ENCODE assay signal across 8 cellular contexts in the genomic region with DNA sequence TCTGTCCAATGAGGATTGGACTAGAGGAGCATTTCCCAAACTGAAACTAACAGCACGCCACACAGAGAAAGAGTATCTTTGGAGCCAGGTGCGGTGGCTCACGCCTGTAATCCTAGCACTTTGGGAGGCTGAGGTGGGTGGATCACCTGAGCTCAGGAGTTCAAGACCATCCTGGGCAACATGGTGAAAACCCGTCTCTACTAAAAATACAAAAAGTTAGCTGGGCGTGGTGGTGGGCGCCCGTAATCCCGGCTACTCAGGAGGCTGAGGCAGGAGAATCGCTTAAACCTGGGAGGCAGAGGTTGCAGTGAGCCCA. TPM values are rescaled to one million over a fixed set of nuclear protein-coding genes. Genes with fewer than 3 reads are reported as not detected.
A peak's percentile ranks its signal among the peaks of the same experiment; 100 is the strongest.
DNase-seq lines count a peak whose midpoint lies in the region; ATAC-seq, FAIRE-seq and TF ChIP-seq lines count a peak whose summit lies in the region.
"Not testable (repeated sequence)": the region's sequence is repeated elsewhere in the genome, so short reads cannot be mapped to it uniquely, and the experiment has no call there.

No MANE protein-coding gene starts in this region.

- not testable (repeated sequence) for TF ChIP-seq CTCF in Calu3 (IDR thresholded peaks at IDR 0.05; ENCODE audit: unreplicated experiment); RWPE1 (conservative IDR thresholded peaks at IDR 0.05; ENCODE audit: low read depth); breast epithelium (IDR thresholded peaks at IDR 0.05); keratinocyte (optimal IDR thresholded peaks at IDR 0.05 in 1 of 3, IDR thresholded peaks at IDR 0.05 in 1 of 3, conservative IDR thresholded peaks at IDR 0.05 in 1 of 3; ENCODE audit: extremely low read depth in 1 of 3, insufficient read depth in 2 of 3, low read length in 3 of 3); gastrocnemius medialis (IDR thresholded peaks at IDR 0.05 in 4 of 5, conservative IDR thresholded peaks at IDR 0.05 in 1 of 5); type B pancreatic cell (conservative IDR thresholded peaks at IDR 0.05)

- peak overlapping the region; percentile 83 for H3K27ac Mint-ChIP-seq in Calu3 (ENCODE audit: unreplicated experiment)
- peak overlapping the region; percentile 66 for H3K27ac Mint-ChIP-seq in type B pancreatic cell

- in situ Hi-C loops in gastrocnemius medialis (cut with MboI; ENCODE audit: low sequenced_read_pairs in 4 of 4) = not testable (repeated sequence)

- not testable (repeated sequence) for H3K27me3 Mint-ChIP-seq in Calu3 (ENCODE audit: unreplicated experiment); type B pancreatic cell

- H3K4me1 ChIP-seq in breast epithelium, gastrocnemius medialis: not testable (repeated sequence)
- H3K4me1 ChIP-seq in keratinocyte (ENCODE audit: control insufficient read depth, extremely low read depth, insufficient read depth, low read length) = peaks cover 27% of the 10 kb centered on the region
- peaks cover 17% of the 10 kb centered on the region for H3K4me1 ChIP-seq in mucosa of stomach (ENCODE audit: control insufficient read depth, insufficient read depth, low read length)

- H3K4me3 Mint-ChIP-seq in Calu3 (ENCODE audit: low read depth, unreplicated experiment) (peak overlapping the region; percentile 66), type B pancreatic cell (peak overlapping the region; percentile 69)

- not testable (repeated sequence) for ATAC-seq in gastrocnemius medialis

- TF ChIP-seq POLR2A in breast epithelium (IDR thresholded peaks at IDR 0.05); gastrocnemius medialis (IDR thresholded peaks at IDR 0.05): not testable (repeated sequence)

- H3K9me3 ChIP-seq in breast epithelium; keratinocyte (ENCODE audit: control insufficient read depth, low read depth, low read length); mucosa of stomach (ENCODE audit: control insufficient read depth, low read length); gastrocnemius medialis: not testable (repeated sequence)

- H4K20me1 ChIP-seq in keratinocyte (ENCODE audit: control insufficient read depth, extremely low read depth, insufficient read depth, low read length) = not testable (repeated sequence)

- not testable (repeated sequence) for H3K9ac ChIP-seq in keratinocyte (ENCODE audit: control insufficient read depth, extremely low read depth, insufficient read depth, low read length)
- peak overlapping the region; percentile 50 for H3K9ac ChIP-seq in mucosa of stomach (ENCODE audit: low read length)

- H3K9me1 ChIP-seq in keratinocyte (ENCODE audit: control insufficient read depth, extremely low read depth, insufficient read depth, low read length) = not testable (repeated sequence)

- not testable (repeated sequence) for H3K9me3 Mint-ChIP-seq in Calu3 (ENCODE audit: low read depth, unreplicated experiment); type B pancreatic cell

- not testable (repeated sequence) for H3K27me3 ChIP-seq in breast epithelium; keratinocyte (ENCODE audit: control insufficient read depth, extremely low read depth, insufficient read depth, low read length); mucosa of stomach (ENCODE audit: control insufficient read depth, insufficient read depth, low read length); gastrocnemius medialis

- intact Hi-C loops in Calu3 (cut with micrococcal nuclease; ENCODE audit: unreplicated experiment); breast epithelium (cut with DNase I; ENCODE audit: low total_unique reads); gastrocnemius medialis (cut with DNase I; ENCODE audit: low total_unique reads): not testable (repeated sequence)

- not testable (repeated sequence) for FAIRE-seq in keratinocyte (lab: Jason Lieb, UNC)

- BruUV-seq in Calu3 (replicated peaks; lab: Mats Ljungman, UMichigan) = not testable (repeated sequence)

- H3K79me2 ChIP-seq in keratinocyte (ENCODE audit: control insufficient read depth, insufficient read depth, low read length) = not testable (repeated sequence)

- peak overlapping the region in 2 of 3 donors; percentile 43 to 54 for H3K4me3 ChIP-seq in breast epithelium
- not testable (repeated sequence) for H3K4me3 ChIP-seq in keratinocyte (ENCODE audit: control insufficient read depth in 2 of 3, extremely low read depth in 1 of 3, insufficient read depth in 2 of 3, low read depth in 1 of 3, low read length in 3 of 3); gastrocnemius medialis
- peak overlapping the region; percentile 76 for H3K4me3 ChIP-seq in mucosa of stomach (ENCODE audit: low read length)

- CTCF ChIA-PET in Calu3 (lab: Charles Lee) (interaction anchor here (1.5 kb wide), 1 partner anchor 39 kb away, joined by 4 read pairs; the partner anchor contains the start of gene CLIC4), RWPE1 (lab: Yijun Ruan, JAX) (interaction anchor here (1.8 kb wide), 1 partner anchor 18 kb away, joined by 8 read pairs; no protein-coding TSS in a partner anchor)

- H3K27ac ChIP-seq in RWPE1 (peak overlapping the region; percentile 66; the same call in 1 of the 2 replicates), breast epithelium (peak overlapping the region; percentile 90), epithelial cell of prostate (peak overlapping the region; percentile 82), keratinocyte (ENCODE audit: control insufficient read depth, insufficient read depth, low read length) (peak overlapping the region; percentile 61), gastrocnemius medialis (peak overlapping the region; percentile 40 to 58 (median 52))

- not testable (repeated sequence) for H2AFZ ChIP-seq in keratinocyte (ENCODE audit: control insufficient read depth, low read length)

- not testable (repeated sequence) for H3K36me3 ChIP-seq in breast epithelium; keratinocyte (ENCODE audit: control insufficient read depth in 2 of 2, extremely low read depth in 1 of 2, insufficient read depth in 2 of 2, low read length in 2 of 2); mucosa of stomach (ENCODE audit: control insufficient read depth, insufficient read depth, low read length); gastrocnemius medialis

- dilution Hi-C loops in keratinocyte (cut with MboI; ENCODE audit: extremely low pct_ligation_motif_present, low sequenced_read_pairs) = not testable (repeated sequence)

- POLR2A ChIA-PET in RWPE1 (lab: Yijun Ruan, JAX; ENCODE audit: low non-redundant PET) = not testable (repeated sequence)

- H3K4me1 Mint-ChIP-seq in Calu3 (ENCODE audit: low read depth, unreplicated experiment) (peaks cover 17% of the 10 kb centered on the region), type B pancreatic cell (ENCODE audit: unreplicated experiment) (peaks cover 25% of the 10 kb centered on the region)

- H3K4me2 ChIP-seq in keratinocyte (ENCODE audit: control insufficient read depth, extremely low read depth, insufficient read depth, low read depth, low read length) = not testable (repeated sequence)

- H3K36me3 Mint-ChIP-seq in Calu3 (ENCODE audit: insufficient read depth, unreplicated experiment); type B pancreatic cell: not testable (repeated sequence)

- not testable (repeated sequence) for DNase-seq in Calu3; RWPE1 (ENCODE audit: low spot score); breast epithelium (ENCODE audit: low spot score in 2 of 2); epithelial cell of prostate (ENCODE audit: low read depth, low spot score); keratinocyte (ENCODE audit: low read depth, low spot score); gastrocnemius medialis; type B pancreatic cell (ENCODE audit: extremely low spot score, unreplicated experiment)

RNA-seq across cellular contexts. Expression of gene CLIC4, which starts 39.2 kb away (rescaled TPM):
- 45.2 and 62.7 TPM in 2 replicates for total RNA-seq in Calu3 (2022)
- total RNA-seq in breast epithelium = 100 to 1,000 TPM; 162 to 217 (median 196) TPM
- polyA plus RNA-seq in keratinocyte = 105 to 130 TPM (median 118 TPM) in 3 replicates
- polyA plus RNA-seq in keratinocyte (2011; ENCODE audit: low read depth) = 69.7 TPM
- polyA plus RNA-seq in keratinocyte (2011; cell fraction: cytosol; rRNA removed) = 128 and 253 TPM in 2 replicates
- 123 and 148 TPM in 2 replicates for polyA plus RNA-seq in keratinocyte (2011; cell fraction: nucleus; rRNA removed)
- polyA plus RNA-seq in keratinocyte (2012; ENCODE audit: low replicate concordance) = 84.7 and 128 TPM in 2 replicates
- polyA minus RNA-seq in keratinocyte = 20.3 to 93.1 TPM (median 67.2 TPM) in 3 replicates
- polyA minus RNA-seq in keratinocyte (2011; cell fraction: cytosol; rRNA and poly(A)+ RNA removed) = 163 TPM
- 80.9 and 173 TPM in 2 replicates for polyA minus RNA-seq in keratinocyte (2011; cell fraction: nucleus; rRNA and poly(A)+ RNA removed)
- total RNA-seq in gastrocnemius medialis = 10 to 100 TPM; 37.3 to 74.5 (median 45.6) TPM
- 102 and 109 TPM in 2 replicates for total RNA-seq in type B pancreatic cell (ENCODE audit: low replicate concordance)
